Comparison of ENCODE assay signal across 8 cellular contexts in genomic region chr3:101779808-101780366, GRCh38. TPM values are rescaled to one million over a fixed set of nuclear protein-coding genes. Genes with fewer than 3 reads are reported as not detected.
DNase-seq lines count a peak whose midpoint lies in the region; ATAC-seq and TF ChIP-seq lines count a peak whose summit lies in the region.

No MANE protein-coding gene starts in this region.

- H3K4me3 ChIP-seq in AG04450 (ENCODE audit: low read depth, low read length) (peak overlapping the region; percentile 93), GM23338 (peak overlapping the region; percentile 83), SK-N-MC (peak overlapping the region; percentile 88), fibroblast of lung (replicated peaks in 1 of 4; ENCODE audit: control extremely low read depth in 1 of 4, insufficient read depth in 1 of 4, low read depth in 3 of 4, low read length in 4 of 4) (peak overlapping the region; percentile 74 to 86 (median 82)), psoas muscle (peak overlapping the region; percentile 95)

- H3K36me3 ChIP-seq in GM23338 (ENCODE audit: insufficient read depth) (peaks cover 19% of the 10 kb centered on the region), SK-N-MC (ENCODE audit: insufficient read depth, low read length) (peaks cover 15% of the 10 kb centered on the region), fibroblast of lung (ENCODE audit: control insufficient read depth, insufficient read depth, low read length) (peaks cover 6% of the 10 kb centered on the region), psoas muscle (ENCODE audit: insufficient read depth in 1 of 2, low read depth in 1 of 2) (peaks cover 3 to 24% of the 10 kb centered on the region in 2 donors)

- H3K9me3 ChIP-seq in AG04450 (ENCODE audit: control insufficient read depth, insufficient read depth, low read length) (no peaks in the 10 kb centered on the region), SK-N-MC (ENCODE audit: low read depth, low read length) (no peaks in the 10 kb centered on the region), fibroblast of lung (ENCODE audit: control insufficient read depth, insufficient read depth, low read depth, low read length) (no peaks in the 10 kb centered on the region), psoas muscle (no peaks in the 10 kb centered on the region)

- 7 to 9% (median 7%) methylated on average over 9 of the region's 9 CpGs for WGBS in psoas muscle, 3 donors

- H4K20me1 ChIP-seq in GM23338 (replicated peaks; ENCODE audit: insufficient read depth) (no peaks in the 10 kb centered on the region), fibroblast of lung (ENCODE audit: control insufficient read depth, extremely low read depth, insufficient read depth, low read length) (no peaks in the 10 kb centered on the region)

- H3K27ac ChIP-seq in AG04450 (ENCODE audit: low read depth, low read length), result peak overlapping the region; percentile 49
- no peak overlapping the region for H3K27ac ChIP-seq in GM23338 (ENCODE audit: low read depth)
- H3K27ac ChIP-seq in SK-N-MC, result peak overlapping the region; percentile 60; the same call in 1 of the 2 replicates
- peak overlapping the region; percentile 40 for H3K27ac ChIP-seq in fibroblast of lung (ENCODE audit: insufficient read depth, low read length)
- peak overlapping the region; percentile 95 for H3K27ac ChIP-seq in psoas muscle

- peaks cover 20% of the 10 kb centered on the region for H3K36me3 Mint-ChIP-seq in GM23338 (ENCODE audit: low read depth)

- H3K4me2 ChIP-seq in GM23338, result peak overlapping the region; percentile 95
- peak overlapping the region; percentile 93 for H3K4me2 ChIP-seq in fibroblast of lung (ENCODE audit: extremely low read depth, insufficient read depth, low read length)

- peaks cover 10% of the 10 kb centered on the region for H3K27me3 Mint-ChIP-seq in GM23338 (ENCODE audit: insufficient read depth, low read depth, poor library complexity)

- H3K79me2 ChIP-seq in GM23338 (replicated peaks; ENCODE audit: insufficient read depth) (peaks cover 24% of the 10 kb centered on the region), fibroblast of lung (ENCODE audit: control insufficient read depth, insufficient read depth, low read length) (peaks cover 8% of the 10 kb centered on the region)

- H3K4me1 ChIP-seq in GM23338 (ENCODE audit: insufficient read depth), result peaks cover 29% of the 10 kb centered on the region
- peaks cover 5% of the 10 kb centered on the region for H3K4me1 ChIP-seq in fibroblast of lung (ENCODE audit: control insufficient read depth, extremely low read depth, insufficient read depth, low read length)
- peaks cover 43% of the 10 kb centered on the region for H3K4me1 ChIP-seq in psoas muscle

- peak overlapping the region; percentile 84 for H3K4me3 Mint-ChIP-seq in GM23338

- no peak for DNase-seq in AG04450 (ENCODE audit: low read depth, low spot score)
- no peak for DNase-seq in GM23338 (ENCODE audit: low spot score)
- no peak for DNase-seq in SK-N-MC (ENCODE audit: low read depth, low spot score)
- DNase-seq in fibroblast of lung (ENCODE audit: low read depth in 2 of 2), result peak; percentile 10 to 11
- no peak for DNase-seq in psoas muscle
- no peak for DNase-seq in NCI-H187 treated with DMSO at 0.1 percent for 48 hours (lab: John Stamatoyannopoulos, UW)
- DNase-seq in NCI-H1436 treated with DMSO at 0.1 percent for 48 hours (lab: John Stamatoyannopoulos, UW), result no peak

- POLR2A ChIA-PET in AG04450 (lab: Yijun Ruan, JAX), result interaction anchor here (2.3 kb wide), 1 partner anchor 70 kb away, joined by 7 read pairs; the partner anchor contains the start of gene NFKBIZ

- H3K27ac Mint-ChIP-seq in GM23338, result no peak overlapping the region

- H2AFZ ChIP-seq in GM23338 (peak overlapping the region; percentile 99), fibroblast of lung (ENCODE audit: low read length) (peak overlapping the region; percentile 95)

- H3K9ac ChIP-seq in SK-N-MC (ENCODE audit: insufficient read length), result peak overlapping the region; percentile 37
- peak overlapping the region; percentile 11 for H3K9ac ChIP-seq in fibroblast of lung (ENCODE audit: insufficient read depth, low read length)

- H3K9me3 Mint-ChIP-seq in GM23338, result no peaks in the 10 kb centered on the region

- peaks cover 5% of the 10 kb centered on the region; the same call in 1 of the 2 replicates for H3F3A ChIP-seq in GM23338 (replicated peaks; ENCODE audit: low read depth)

- H3K9me2 ChIP-seq in GM23338 (ENCODE audit: insufficient read depth), result no peaks in the 10 kb centered on the region

- intact Hi-C loops in psoas muscle (cut with DNase I), result loop anchor here (2.0 to 5.0 kb wide), 2 partner anchors 53 to 55 kb away; partner anchors contain the start of gene CEP97 (in 1 of the 2)

- CTCF ChIA-PET in AG04450 (lab: Charles Lee), result interaction anchor here (0.6 to 1.0 kb wide), 2 partner anchors 155 to 445 kb away, joined by 3 to 4 read pairs; no protein-coding TSS in a partner anchor

- H3K27me3 ChIP-seq in AG04450 (ENCODE audit: control insufficient read depth, insufficient read depth, low read length), result no peaks in the 10 kb centered on the region
- H3K27me3 ChIP-seq in GM23338 (ENCODE audit: insufficient read depth), result peaks cover 7% of the 10 kb centered on the region; the same call in 1 of the 2 replicates
- no peaks in the 10 kb centered on the region for H3K27me3 ChIP-seq in fibroblast of lung (ENCODE audit: control insufficient read depth, insufficient read depth, low read length)
- H3K27me3 ChIP-seq in psoas muscle (ENCODE audit: insufficient read depth in 3 of 3, low read length in 2 of 3), result no peaks in the 10 kb centered on the region

- no peak for ATAC-seq in GM23338
- peak; percentile 68 to 83 (median 72) for ATAC-seq in psoas muscle
- no peak for ATAC-seq in HG03460 (IDR thresholded peaks at IDR 0.05; ENCODE audit: unreplicated experiment)

- H3K4me1 Mint-ChIP-seq in GM23338, result peaks cover 25% of the 10 kb centered on the region

- no peak for TF ChIP-seq CTCF in AG04450 (IDR thresholded peaks at IDR 0.05; ENCODE audit: low read depth, low read length)
- TF ChIP-seq CTCF in GM23338 (conservative IDR thresholded peaks at IDR 0.05; ENCODE audit: low read depth in 2 of 2), result no peak
- TF ChIP-seq CTCF in fibroblast of lung (conservative IDR thresholded peaks at IDR 0.05 in 1 of 2, IDR thresholded peaks at IDR 0.05 in 1 of 2; ENCODE audit: low read depth in 1 of 2, low read length in 2 of 2), result no peak
- TF ChIP-seq CTCF in psoas muscle (IDR thresholded peaks at IDR 0.05), result no peak

TF ChIP-seq in GM23338, 12 proteins besides CTCF, POLR2A, EP300 and RAD21 (continues in another document):
- TF ChIP-seq EZH2phosphoT487 (IDR thresholded peaks at IDR 0.05; ENCODE audit: unreplicated experiment) (no peak), JUNB (IDR thresholded peaks at IDR 0.05; ENCODE audit: unreplicated experiment) (no peak)
- TF ChIP-seq, protein P1, sequence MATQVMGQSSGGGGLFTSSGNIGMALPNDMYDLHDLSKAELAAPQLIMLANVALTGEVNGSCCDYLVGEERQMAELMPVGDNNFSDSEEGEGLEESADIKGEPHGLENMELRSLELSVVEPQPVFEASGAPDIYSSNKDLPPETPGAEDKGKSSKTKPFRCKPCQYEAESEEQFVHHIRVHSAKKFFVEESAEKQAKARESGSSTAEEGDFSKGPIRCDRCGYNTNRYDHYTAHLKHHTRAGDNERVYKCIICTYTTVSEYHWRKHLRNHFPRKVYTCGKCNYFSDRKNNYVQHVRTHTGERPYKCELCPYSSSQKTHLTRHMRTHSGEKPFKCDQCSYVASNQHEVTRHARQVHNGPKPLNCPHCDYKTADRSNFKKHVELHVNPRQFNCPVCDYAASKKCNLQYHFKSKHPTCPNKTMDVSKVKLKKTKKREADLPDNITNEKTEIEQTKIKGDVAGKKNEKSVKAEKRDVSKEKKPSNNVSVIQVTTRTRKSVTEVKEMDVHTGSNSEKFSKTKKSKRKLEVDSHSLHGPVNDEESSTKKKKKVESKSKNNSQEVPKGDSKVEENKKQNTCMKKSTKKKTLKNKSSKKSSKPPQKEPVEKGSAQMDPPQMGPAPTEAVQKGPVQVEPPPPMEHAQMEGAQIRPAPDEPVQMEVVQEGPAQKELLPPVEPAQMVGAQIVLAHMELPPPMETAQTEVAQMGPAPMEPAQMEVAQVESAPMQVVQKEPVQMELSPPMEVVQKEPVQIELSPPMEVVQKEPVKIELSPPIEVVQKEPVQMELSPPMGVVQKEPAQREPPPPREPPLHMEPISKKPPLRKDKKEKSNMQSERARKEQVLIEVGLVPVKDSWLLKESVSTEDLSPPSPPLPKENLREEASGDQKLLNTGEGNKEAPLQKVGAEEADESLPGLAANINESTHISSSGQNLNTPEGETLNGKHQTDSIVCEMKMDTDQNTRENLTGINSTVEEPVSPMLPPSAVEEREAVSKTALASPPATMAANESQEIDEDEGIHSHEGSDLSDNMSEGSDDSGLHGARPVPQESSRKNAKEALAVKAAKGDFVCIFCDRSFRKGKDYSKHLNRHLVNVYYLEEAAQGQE (IDR thresholded peaks at IDR 0.05; ENCODE audit: unreplicated experiment), result no peak

RNA-seq across cellular contexts. Expression of gene NXPE3, which starts 0.9 kb away (rescaled TPM):
- polyA plus RNA-seq in AG04450 (2011; rRNA removed), result 39.6 and 41.1 TPM in 2 replicates
- 58.4 and 64.3 TPM in 2 replicates for polyA minus RNA-seq in AG04450 (2011; rRNA and poly(A)+ RNA removed)
- 20.8 and 26.5 TPM in 2 replicates for total RNA-seq in GM23338 (2014; rRNA removed; shearing (Covaris generic))
- 11.7 and 13.3 TPM in 2 replicates for polyA plus RNA-seq in GM23338 (2016; fragmentation: Nextera tagmentation; extraction: Ambion mirVana)
- 16.4 and 26.9 TPM in 2 replicates for total RNA-seq in fibroblast of lung
- 27.9 and 32.5 TPM in 2 replicates for polyA plus RNA-seq in fibroblast of lung
- 14.1 and 19.8 TPM in 2 replicates for polyA plus RNA-seq in fibroblast of lung (2012)
- polyA minus RNA-seq in fibroblast of lung (ENCODE audit: low replicate concordance), result 30.7 and 33.7 TPM in 2 replicates
- 10 to 100 TPM; 37.4 to 59.3 (median 45.6) TPM for total RNA-seq in psoas muscle
- polyA plus RNA-seq in psoas muscle, result 10 to 100 TPM; 10.8 to 67.7 (median 17.5) TPM

RNA-seq across cellular contexts. Expression of gene CEP97, which starts 55.5 kb away (rescaled TPM):
- polyA plus RNA-seq in AG04450 (2011; rRNA removed) (2.4 TPM in 2 replicates), GM23338 (2016; fragmentation: Nextera tagmentation; extraction: Ambion mirVana) (4.8 and 5.0 TPM in 2 replicates), fibroblast of lung (2.0 and 2.7 TPM in 2 replicates), psoas muscle (1 to 10 TPM; 1.6 to 6.3 (median 1.9) TPM)
- 3.5 and 5.8 TPM in 2 replicates for polyA minus RNA-seq in AG04450 (2011; rRNA and poly(A)+ RNA removed)
- total RNA-seq in GM23338 (2014; rRNA removed; shearing (Covaris generic)), result 13.3 and 19.0 TPM in 2 replicates
- total RNA-seq in fibroblast of lung (10.1 and 10.8 TPM in 2 replicates), psoas muscle (10 to 100 TPM in 1 of 4 donors, 1 to 10 TPM in 3; 5.9 to 12.5 (median 7.9) TPM)
- polyA plus RNA-seq in fibroblast of lung (2012), result 2.6 and 3.8 TPM in 2 replicates
- 4.7 and 7.2 TPM in 2 replicates for polyA minus RNA-seq in fibroblast of lung (ENCODE audit: low replicate concordance)

Comparison
In these comparisons a context has a peak if more than half of its experiments do, and no peak if none do; other contexts are left out.
1. DNase-seq: peak in fibroblast of lung (2 of 2); none in AG04450 (single experiment), GM23338 (single experiment), SK-N-MC (single experiment), psoas muscle (0 of 2), NCI-H187 treated with DMSO at 0.1 percent for 48 hours (single experiment) and NCI-H1436 treated with DMSO at 0.1 percent for 48 hours (single experiment).
2. ATAC-seq: peak in psoas muscle (4 of 4); none in GM23338 (single experiment) and HG03460 (single experiment).
3. Peak in every context shown above with its lines, with median percentiles within 50 percentile points of each other: H3K4me3 ChIP-seq.